ENCODE assay signal across 20 cellular contexts in the genomic region with DNA sequence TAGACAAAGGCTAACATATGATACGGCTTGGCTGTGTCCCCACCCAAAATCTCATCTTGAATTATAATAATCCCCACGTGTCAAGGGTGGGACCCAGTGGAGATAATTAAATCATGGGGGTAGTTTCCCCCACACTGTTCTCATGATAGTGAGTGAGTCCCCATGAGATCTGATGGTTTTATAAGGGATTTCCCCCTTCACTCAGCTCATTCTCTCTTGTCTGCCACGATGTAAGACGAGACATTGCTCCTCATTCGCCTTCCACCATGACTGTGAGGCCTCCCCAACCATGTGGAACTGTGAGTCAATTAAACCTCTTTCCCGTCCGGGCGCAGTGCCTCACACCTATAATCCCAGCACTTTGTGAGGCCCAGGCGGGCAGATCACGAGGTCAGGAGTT.
"Had no signal": no experiment of that assay in that cellular context is flagged by ENCODE, and none has a peak within 500 bp of the region (broad histone marks: within the 10 kb centered on the region; RNA-seq: fewer than 3 reads in every experiment).

No MANE protein-coding gene starts in this region.

- H3K9me3 ChIP-seq: esophagus muscularis mucosa, gastrocnemius medialis, left lung, psoas muscle, spleen, thyroid gland, upper lobe of left lung, uterus had no signal

- H3K27ac ChIP-seq: epithelial cell of prostate, esophagus muscularis mucosa, left lung, psoas muscle, spleen, upper lobe of left lung had no signal

- H3K27ac Mint-ChIP-seq: dendritic cell treated with granulocyte-macrophage colony-stimulating factor and Interleukin-4, amounts not matched to agents 40 ng/mL and 50 ng/mL, for 4 days; effector memory CD8-positive, alpha-beta T cell; immature natural killer cell; naive thymus-derived CD4-positive, alpha-beta T cell; nephron progenitor cell; stimulated activated effector memory CD8-positive, alpha-beta T cell treated with anti-CD3 and anti-CD28 coated beads, Interleukin-12 subunit alpha, Interleukin-12 subunit beta, amount 100 ng/mL, for 72 hours had no signal

- H3K4me3 Mint-ChIP-seq: dendritic cell treated with granulocyte-macrophage colony-stimulating factor and Interleukin-4, amounts not matched to agents 40 ng/mL and 50 ng/mL, for 4 days; effector memory CD8-positive, alpha-beta T cell; immature natural killer cell; naive thymus-derived CD4-positive, alpha-beta T cell; nephron progenitor cell; stimulated activated effector memory CD8-positive, alpha-beta T cell treated with anti-CD3 and anti-CD28 coated beads, Interleukin-12 subunit alpha, Interleukin-12 subunit beta, amount 100 ng/mL, for 72 hours had no signal

- H3K27me3 ChIP-seq: esophagus muscularis mucosa, gastrocnemius medialis, left lung, spleen, thyroid gland, upper lobe of left lung, uterus had no signal

- H3K9me3 Mint-ChIP-seq: dendritic cell treated with granulocyte-macrophage colony-stimulating factor and Interleukin-4, amounts not matched to agents 40 ng/mL and 50 ng/mL, for 4 days; effector memory CD8-positive, alpha-beta T cell; immature natural killer cell; naive thymus-derived CD4-positive, alpha-beta T cell; nephron progenitor cell; stimulated activated effector memory CD8-positive, alpha-beta T cell treated with anti-CD3 and anti-CD28 coated beads, Interleukin-12 subunit alpha, Interleukin-12 subunit beta, amount 100 ng/mL, for 72 hours had no signal

- DNase-seq: effector memory CD8-positive, alpha-beta T cell; gastrocnemius medialis; immature natural killer cell; left lung; mesendoderm; naive thymus-derived CD4-positive, alpha-beta T cell; nephron progenitor cell; psoas muscle; retina; spleen; stimulated activated CD8-positive, alpha-beta memory T cell treated with anti-CD3 and anti-CD28 coated beads, Interleukin-4, amount 100 ng/mL, for 48 hours; thyroid gland; upper lobe of left lung; uterus had no signal

- H3K4me3 ChIP-seq: esophagus muscularis mucosa, gastrocnemius medialis, left lung, lung, psoas muscle, spleen, thyroid gland, upper lobe of left lung, uterus had no signal

- H3K27me3 Mint-ChIP-seq: dendritic cell treated with granulocyte-macrophage colony-stimulating factor and Interleukin-4, amounts not matched to agents 40 ng/mL and 50 ng/mL, for 4 days; effector memory CD8-positive, alpha-beta T cell had no signal

- ATAC-seq: effector memory CD8-positive, alpha-beta T cell; left lung; naive thymus-derived CD4-positive, alpha-beta T cell; psoas muscle; sciatic nerve; stimulated activated effector memory CD8-positive, alpha-beta T cell treated with anti-CD3 and anti-CD28 coated beads, Interleukin-12 subunit alpha, Interleukin-12 subunit beta, amount 100 ng/mL, for 72 hours had no signal

- H3K4me1 ChIP-seq: left lung had no signal

- H3K36me3 ChIP-seq: esophagus muscularis mucosa, gastrocnemius medialis, left lung, spleen, thyroid gland, upper lobe of left lung, uterus had no signal

- H3K36me3 Mint-ChIP-seq: naive thymus-derived CD4-positive, alpha-beta T cell; stimulated activated effector memory CD8-positive, alpha-beta T cell treated with anti-CD3 and anti-CD28 coated beads, Interleukin-12 subunit alpha, Interleukin-12 subunit beta, amount 100 ng/mL, for 72 hours had no signal
